Comparison of ENCODE assay signal across 21 cellular contexts in the genomic region with DNA sequence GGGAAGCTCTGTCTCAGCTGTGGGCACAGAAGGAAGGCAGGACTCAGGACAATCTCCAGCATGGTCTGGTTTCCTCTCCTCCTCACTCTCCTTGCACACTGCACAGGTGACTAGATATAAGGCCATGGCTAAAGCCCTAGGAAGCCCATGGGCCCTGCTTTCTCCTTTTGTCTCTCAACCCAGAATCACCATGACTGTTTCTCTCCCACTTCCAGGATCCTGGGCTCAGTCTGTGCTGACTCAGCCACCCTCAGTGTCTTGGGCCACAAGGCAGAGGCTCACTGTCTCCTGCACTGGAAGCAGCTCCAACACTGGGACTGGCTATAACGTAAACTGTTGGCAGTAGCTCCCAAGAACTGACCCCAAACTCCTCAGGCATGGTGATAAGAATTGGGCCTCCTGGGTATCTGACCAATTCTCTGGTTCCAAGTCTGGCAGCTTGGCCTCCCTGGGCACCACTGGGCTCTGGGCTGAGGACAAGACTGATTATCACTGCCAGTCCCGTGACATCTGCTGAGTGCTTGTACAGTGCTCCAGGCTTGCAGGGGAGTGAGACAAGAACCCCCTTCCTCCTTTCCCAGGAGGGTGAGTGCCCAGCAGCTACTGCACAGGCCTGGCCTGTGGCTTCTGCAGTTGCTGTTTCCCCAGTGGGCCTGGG.
A peak's percentile ranks its signal among the peaks of the same experiment; 100 is the strongest.
DNase-seq lines count a peak whose midpoint lies in the region; ATAC-seq and TF ChIP-seq lines count a peak whose summit lies in the region.
"Had no signal": no experiment of that assay in that cellular context is flagged by ENCODE, and none has a peak within 500 bp of the region (broad histone marks: within the 10 kb centered on the region; RNA-seq: fewer than 3 reads in every experiment).

No MANE protein-coding gene starts in this region.

- WGBS in right cardiac atrium = 40% methylated on average over 2 of the region's 2 CpGs

- H3K27ac Mint-ChIP-seq in activated CD8-positive, alpha-beta memory T cell treated with anti-CD3 and anti-CD28 coated beads, Interleukin-2, amount 10 ng/mL, durations not matched to agents 7 days and 5 days = no peak overlapping the region
- no peak overlapping the region for H3K27ac Mint-ChIP-seq in glutamatergic neuron (ENCODE audit: unreplicated experiment)
- H3K27ac Mint-ChIP-seq: activated naive CD8-positive, alpha-beta T cell treated with anti-CD3 and anti-CD28 coated beads, Interleukin-2, amount 10 ng/mL, durations not matched to agents 7 days and 5 days; activated T-helper 2 cell treated with anti-CD3 and anti-CD28 coated beads, Interferon-gamma antibody, Interleukin-2, Interleukin-4, amounts not matched to agents 10 μg/mL and 5 μg/mL and 100 μg/mL, durations not matched to agents 14 hours and 24 hours and 36 hours; brain had no signal

- H3K9me3 ChIP-seq in right cardiac atrium (ENCODE audit: control insufficient read depth, low read length) = no peaks in the 10 kb centered on the region
- H3K9me3 ChIP-seq in upper lobe of right lung = no peaks in the 10 kb centered on the region
- H3K9me3 ChIP-seq: BLaER1, upper lobe of left lung had no signal

- H3K27ac ChIP-seq in right cardiac atrium (ENCODE audit: low read length) = no peak overlapping the region
- H3K27ac ChIP-seq in upper lobe of right lung = no peak overlapping the region
- H3K27ac ChIP-seq: BLaER1, RWPE1, upper lobe of left lung had no signal

- CTCF ChIA-PET in activated CD8-positive, alpha-beta memory T cell treated with anti-CD3 and anti-CD28 coated beads, Interleukin-2, amount 10 ng/mL, durations not matched to agents 7 days and 5 days (lab: Charles Lee) = interaction anchor here (1.9 kb wide), 1 partner anchor 24 kb away, joined by 4 read pairs; no protein-coding TSS in a partner anchor

- no peak overlapping the region for H3K4me3 Mint-ChIP-seq in activated CD8-positive, alpha-beta memory T cell treated with anti-CD3 and anti-CD28 coated beads, Interleukin-2, amount 10 ng/mL, durations not matched to agents 7 days and 5 days
- H3K4me3 Mint-ChIP-seq in glutamatergic neuron (ENCODE audit: unreplicated experiment) = no peak overlapping the region
- H3K4me3 Mint-ChIP-seq: activated naive CD8-positive, alpha-beta T cell treated with anti-CD3 and anti-CD28 coated beads, Interleukin-2, amount 10 ng/mL, durations not matched to agents 7 days and 5 days; brain; neural crest cell had no signal

- no peaks in the 10 kb centered on the region for H3K36me3 Mint-ChIP-seq in activated CD8-positive, alpha-beta memory T cell treated with anti-CD3 and anti-CD28 coated beads, Interleukin-2, amount 10 ng/mL, durations not matched to agents 7 days and 5 days
- H3K36me3 Mint-ChIP-seq in glutamatergic neuron (ENCODE audit: unreplicated experiment) = peaks cover 7% of the 10 kb centered on the region
- H3K36me3 Mint-ChIP-seq: activated naive CD8-positive, alpha-beta T cell treated with anti-CD3 and anti-CD28 coated beads, Interleukin-2, amount 10 ng/mL, durations not matched to agents 7 days and 5 days; brain had no signal

- DNase-seq in activated CD8-positive, alpha-beta memory T cell treated with anti-CD3 and anti-CD28 coated beads, Interleukin-2, amount 10 ng/mL, durations not matched to agents 7 days and 5 days = peak; percentile 22
- DNase-seq in activated CD8-positive, alpha-beta memory T cell treated with anti-CD3 and anti-CD28 coated beads, Interleukin-2, amount 50 U/mL, for 48 hours = no peak
- DNase-seq in cardiac fibroblast (ENCODE audit: low read depth in 2 of 2) (peak; percentile 10 to 31), right cardiac atrium (peak in 2 of 3 donors; percentile 53 to 55), upper lobe of right lung (no peak), glutamatergic neuron (no peak), NCI-H1694 (lab: John Stamatoyannopoulos, UW) (no peak), cerebellar cortex (ENCODE audit: low spot score) (no peak)
- DNase-seq: 8988T; activated CD4-positive, CD25-positive, alpha-beta regulatory T cell treated with anti-CD3 and anti-CD28 coated beads, Interleukin-2, amount 50 U/mL, for 72 hours; activated naive CD8-positive, alpha-beta T cell treated with anti-CD3 and anti-CD28 coated beads, Interleukin-2, amount 10 ng/mL, durations not matched to agents 7 days and 5 days; cortex of kidney; NCI-H1436; NCI-H2171; NCI-H524 treated with DMSO at 0.1 percent for 48 hours had no signal

- TF ChIP-seq CTCF in cardiac fibroblast (IDR thresholded peaks at IDR 0.05; ENCODE audit: low read depth, low read length) (no peak), upper lobe of right lung (IDR thresholded peaks at IDR 0.05) (no peak), glutamatergic neuron (IDR thresholded peaks at IDR 0.05; ENCODE audit: partially characterized antibody, unreplicated experiment) (no peak)

- ATAC-seq in activated CD8-positive, alpha-beta memory T cell treated with anti-CD3 and anti-CD28 coated beads, Interleukin-2, amount 10 ng/mL, durations not matched to agents 7 days and 5 days = no peak
- ATAC-seq in right cardiac atrium (peak; percentile 67 to 73), upper lobe of right lung (peak; percentile 68)

- intact Hi-C loops in right cardiac atrium (cut with DNase I) (no loop called here), upper lobe of right lung (cut with DNase I) (no loop called here)

- peaks cover 49% of the 10 kb centered on the region for H3K27me3 Mint-ChIP-seq in activated CD8-positive, alpha-beta memory T cell treated with anti-CD3 and anti-CD28 coated beads, Interleukin-2, amount 10 ng/mL, durations not matched to agents 7 days and 5 days
- peaks cover 12% of the 10 kb centered on the region for H3K27me3 Mint-ChIP-seq in glutamatergic neuron (ENCODE audit: unreplicated experiment)

- H3K4me3 ChIP-seq in cardiac fibroblast (replicated peaks in 1 of 2; ENCODE audit: low read depth in 2 of 2, low read length in 2 of 2) (no peak overlapping the region), right cardiac atrium (ENCODE audit: low read length) (no peak overlapping the region), upper lobe of right lung (no peak overlapping the region)
- H3K4me3 ChIP-seq: BLaER1, upper lobe of left lung had no signal

- no peaks in the 10 kb centered on the region for H3K9me3 Mint-ChIP-seq in activated CD8-positive, alpha-beta memory T cell treated with anti-CD3 and anti-CD28 coated beads, Interleukin-2, amount 10 ng/mL, durations not matched to agents 7 days and 5 days (ENCODE audit: low read depth)
- peaks cover 2% of the 10 kb centered on the region for H3K9me3 Mint-ChIP-seq in glutamatergic neuron (ENCODE audit: unreplicated experiment)
- H3K9me3 Mint-ChIP-seq: activated naive CD8-positive, alpha-beta T cell treated with anti-CD3 and anti-CD28 coated beads, Interleukin-2, amount 10 ng/mL, durations not matched to agents 7 days and 5 days; activated T-helper 2 cell treated with anti-CD3 and anti-CD28 coated beads, Interferon-gamma antibody, Interleukin-2, Interleukin-4, amounts not matched to agents 10 μg/mL and 5 μg/mL and 100 μg/mL, durations not matched to agents 14 hours and 24 hours and 36 hours; brain; neural crest cell had no signal

- no peaks in the 10 kb centered on the region for H3K4me1 Mint-ChIP-seq in activated CD8-positive, alpha-beta memory T cell treated with anti-CD3 and anti-CD28 coated beads, Interleukin-2, amount 10 ng/mL, durations not matched to agents 7 days and 5 days
- H3K4me1 Mint-ChIP-seq in glutamatergic neuron (ENCODE audit: low read depth, unreplicated experiment) = no peaks in the 10 kb centered on the region
- H3K4me1 Mint-ChIP-seq: activated naive CD8-positive, alpha-beta T cell treated with anti-CD3 and anti-CD28 coated beads, Interleukin-2, amount 10 ng/mL, durations not matched to agents 7 days and 5 days; brain; neural crest cell had no signal

- H3K4me1 ChIP-seq in right cardiac atrium (ENCODE audit: control insufficient read depth, insufficient read depth, low read length) (no peaks in the 10 kb centered on the region), upper lobe of right lung (no peaks in the 10 kb centered on the region)
- H3K4me1 ChIP-seq: BLaER1, upper lobe of left lung had no signal

- no peaks in the 10 kb centered on the region for H3K36me3 ChIP-seq in upper lobe of right lung
- H3K36me3 ChIP-seq: BLaER1, upper lobe of left lung had no signal

- H3K27me3 ChIP-seq in right cardiac atrium (ENCODE audit: control insufficient read depth, insufficient read depth) (no peaks in the 10 kb centered on the region), upper lobe of right lung (peaks cover 25% of the 10 kb centered on the region)
- H3K27me3 ChIP-seq: BLaER1, upper lobe of left lung had no signal

Comparison
In these comparisons a context has a peak if more than half of its experiments do, and no peak if none do; other contexts are left out.
1. DNase-seq: peak in activated CD8-positive, alpha-beta memory T cell treated with anti-CD3 and anti-CD28 coated beads, Interleukin-2, amount 10 ng/mL, durations not matched to agents 7 days and 5 days (single experiment), cardiac fibroblast (2 of 2) and right cardiac atrium (2 of 3); none in activated CD8-positive, alpha-beta memory T cell treated with anti-CD3 and anti-CD28 coated beads, Interleukin-2, amount 50 U/mL, for 48 hours (single experiment), upper lobe of right lung (single experiment), glutamatergic neuron (single experiment), NCI-H1694 (single experiment) and cerebellar cortex (single experiment).